9 cellular contexts compared by ENCODE assay signal in the genomic region with DNA sequence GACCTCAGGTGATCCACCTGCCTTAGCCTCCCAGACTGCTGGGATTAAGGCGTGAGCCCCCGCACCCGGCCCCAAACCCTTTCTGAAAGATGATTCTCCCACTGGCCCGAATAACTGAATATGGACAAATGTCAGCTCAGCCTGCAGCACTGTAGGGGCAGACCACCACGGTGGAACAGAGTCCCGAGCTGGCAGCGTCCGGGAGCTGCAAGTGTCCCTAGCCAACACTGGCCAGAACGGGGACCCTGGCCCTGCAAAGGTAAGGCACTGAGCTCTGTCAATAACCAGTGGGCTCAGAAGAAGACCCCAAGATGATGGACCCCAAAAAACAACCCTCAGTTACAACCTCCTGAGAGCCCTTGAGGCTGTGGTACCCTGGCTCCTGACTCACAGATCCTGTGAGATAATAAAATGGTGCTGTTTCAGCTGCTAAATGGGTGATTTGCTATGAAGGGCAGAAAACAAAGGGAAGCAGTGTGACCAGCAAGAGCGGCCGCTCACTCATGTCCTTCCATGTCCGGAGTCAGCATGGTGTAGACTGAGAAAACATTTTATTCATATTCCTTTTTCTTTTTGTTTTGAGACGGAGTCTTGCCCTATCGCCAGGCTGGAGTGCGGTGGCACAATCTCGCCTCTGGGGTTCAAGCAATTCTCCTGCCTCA. TPM values are rescaled to one million over a fixed set of nuclear protein-coding genes. Genes with fewer than 3 reads are reported as not detected.
DNase-seq lines count a peak whose midpoint lies in the region; ATAC-seq and TF ChIP-seq lines count a peak whose summit lies in the region.
"Had no signal": no experiment of that assay in that cellular context is flagged by ENCODE, and none has a peak within 500 bp of the region (broad histone marks: within the 10 kb centered on the region; RNA-seq: fewer than 3 reads in every experiment).

No MANE protein-coding gene starts in this region.

- no peak for ATAC-seq in activated naive CD4-positive, alpha-beta T cell treated with anti-CD3 and anti-CD28 coated beads, Interleukin-2, amount 50 U/mL, for 72 hours
- no peak for ATAC-seq in GM21528 (IDR thresholded peaks at IDR 0.05; ENCODE audit: low FRiP score, unreplicated experiment)

- peak overlapping the region; percentile 87 for H3K4me3 ChIP-seq in BLaER1
- H3K4me3 ChIP-seq in mesodermal cell (ENCODE audit: extremely low read depth, insufficient read depth, low read length, poor library complexity, severe bottlenecking), result no peak overlapping the region

- H3K4me3 Mint-ChIP-seq in HFFc6, result peak overlapping the region; percentile 100

- H3K9me3 Mint-ChIP-seq in HFFc6, result no peaks in the 10 kb centered on the region
- no peaks in the 10 kb centered on the region for H3K9me3 Mint-ChIP-seq in activated naive CD4-positive, alpha-beta T cell treated with anti-CD3 and anti-CD28 coated beads, Interleukin-2, amount 50 U/mL, for 72 hours

- H3K36me3 Mint-ChIP-seq in HFFc6 (ENCODE audit: low read depth), result peaks cover 25% of the 10 kb centered on the region
- peaks cover 27 to 31% of the 10 kb centered on the region in 2 donors for H3K36me3 Mint-ChIP-seq in activated naive CD4-positive, alpha-beta T cell treated with anti-CD3 and anti-CD28 coated beads, Interleukin-2, amount 50 U/mL, for 72 hours

- H3K4me1 Mint-ChIP-seq in HFFc6 (ENCODE audit: low read depth), result peaks cover 36% of the 10 kb centered on the region

- no peaks in the 10 kb centered on the region for H3K27me3 ChIP-seq in BLaER1

- H3K9me3 ChIP-seq in BLaER1, result no peaks in the 10 kb centered on the region
- H3K9me3 ChIP-seq in mesodermal cell (ENCODE audit: control insufficient read depth, low read length), result no peaks in the 10 kb centered on the region

- H3K27me3 Mint-ChIP-seq in HFFc6 (ENCODE audit: insufficient read depth), result peaks cover 7% of the 10 kb centered on the region; the same call in 1 of the 2 replicates

- peak overlapping the region; percentile 99 for H3K27ac Mint-ChIP-seq in HFFc6
- H3K27ac Mint-ChIP-seq in activated naive CD4-positive, alpha-beta T cell treated with anti-CD3 and anti-CD28 coated beads, Interleukin-2, amount 50 U/mL, for 72 hours, result peak overlapping the region; percentile 90 to 99

- 87 to 92% methylated on average over 12 to 16 of the region's 16 CpGs for WGBS in mesodermal cell (ENCODE audit: insufficient coverage in 2 of 2), 2 experiments

- H4K20me1 ChIP-seq in BLaER1, result peaks cover 54% of the 10 kb centered on the region

- DNase-seq in HFFc6, result no peak
- no peak for DNase-seq in activated naive CD4-positive, alpha-beta T cell treated with anti-CD3 and anti-CD28 coated beads, Interleukin-2, amount 50 U/mL, for 72 hours (ENCODE audit: low spot score in 2 of 2)
- no peak for DNase-seq in GM20000 (ENCODE audit: low spot score)
- no peak for DNase-seq in NCI-H1930 (lab: John Stamatoyannopoulos, UW)
- no peak for DNase-seq in HPDE6-E6E7 (ENCODE audit: extremely low spot score)
- DNase-seq: cortex of kidney had no signal

- H3K36me3 ChIP-seq in BLaER1 (peaks cover 25% of the 10 kb centered on the region), mesodermal cell (ENCODE audit: control insufficient read depth, insufficient read depth, low read length) (peaks cover 43% of the 10 kb centered on the region)

- H3K27ac ChIP-seq in BLaER1 (peak overlapping the region; percentile 95), mesodermal cell (ENCODE audit: low read depth, low read length, severe bottlenecking) (peak overlapping the region; percentile 74)

- no peak for TF ChIP-seq CTCF in HFFc6 (IDR thresholded peaks at IDR 0.05)
- no peak for TF ChIP-seq CTCF in GM20000 (IDR thresholded peaks at IDR 0.05; ENCODE audit: extremely low read depth, missing control alignments)

- peak overlapping the region; percentile 97 for H3K4me2 ChIP-seq in BLaER1

- peak overlapping the region; percentile 91 for H3K9ac ChIP-seq in BLaER1

- H3K4me1 ChIP-seq in BLaER1, result peaks cover 87% of the 10 kb centered on the region
- H3K4me1 ChIP-seq in mesodermal cell (ENCODE audit: control insufficient read depth, insufficient read depth, low read length, poor library complexity, severe bottlenecking), result peaks cover 26% of the 10 kb centered on the region

RNA-seq across cellular contexts. Expression of gene LSM7, which starts 1.6 kb away (rescaled TPM):
- 100 to 1,000 TPM in 5 of 6 experiments, 10 to 100 TPM in 1; 92.1 to 137 (median 118) TPM for total RNA-seq in HFFc6 (2021; fragmentation: NEBNext Ultra II Directional; extraction: Animal tissue kit (Norgen Biotek cat#: 25700))
- total RNA-seq in activated naive CD4-positive, alpha-beta T cell treated with anti-CD3 and anti-CD28 coated beads, Interleukin-2, amount 50 U/mL, for 72 hours, result 100 to 1,000 TPM; 115 to 140 TPM
- 200 TPM for polyA plus RNA-seq in mesodermal cell (2013, experiment 1 of 2)
- 182 TPM for polyA plus RNA-seq in mesodermal cell (2013, experiment 2 of 2)

RNA-seq across cellular contexts. Expression of gene SPPL2B, which starts 1.7 kb away (rescaled TPM):
- total RNA-seq in HFFc6 (2021; fragmentation: NEBNext Ultra II Directional; extraction: Animal tissue kit (Norgen Biotek cat#: 25700)), result 10 to 100 TPM; 32.9 to 41.8 (median 33.9) TPM
- 10 to 100 TPM; 38.5 to 61.6 TPM for total RNA-seq in activated naive CD4-positive, alpha-beta T cell treated with anti-CD3 and anti-CD28 coated beads, Interleukin-2, amount 50 U/mL, for 72 hours
- 41.0 TPM for polyA plus RNA-seq in mesodermal cell (2013, experiment 1 of 2)
- polyA plus RNA-seq in mesodermal cell (2013, experiment 2 of 2), result 36.0 TPM

RNA-seq across cellular contexts. Expression of gene LINGO3, which starts 18.9 kb away (rescaled TPM):
- not detected for total RNA-seq in HFFc6 (2021; fragmentation: NEBNext Ultra II Directional; extraction: Animal tissue kit (Norgen Biotek cat#: 25700))
- under 1 TPM in 1 of 2 donors, not detected in 1; 0.25 TPM for total RNA-seq in activated naive CD4-positive, alpha-beta T cell treated with anti-CD3 and anti-CD28 coated beads, Interleukin-2, amount 50 U/mL, for 72 hours
- polyA plus RNA-seq in mesodermal cell (2013, experiment 1 of 2), result not detected
- polyA plus RNA-seq in mesodermal cell (2013, experiment 2 of 2), result not detected

RNA-seq across cellular contexts. Expression of gene TMPRSS9, which starts 33.2 kb away (rescaled TPM):
- not detected for total RNA-seq in HFFc6 (2021; fragmentation: NEBNext Ultra II Directional; extraction: Animal tissue kit (Norgen Biotek cat#: 25700))
- total RNA-seq in activated naive CD4-positive, alpha-beta T cell treated with anti-CD3 and anti-CD28 coated beads, Interleukin-2, amount 50 U/mL, for 72 hours, result not detected
- 0.26 TPM for polyA plus RNA-seq in mesodermal cell (2013, experiment 1 of 2)
- polyA plus RNA-seq in mesodermal cell (2013, experiment 2 of 2), result not detected

RNA-seq across cellular contexts. Expression of gene PEAK3, which starts 44.9 kb away (rescaled TPM):
- under 1 TPM; 0.07 to 0.53 (median 0.36) TPM for total RNA-seq in HFFc6 (2021; fragmentation: NEBNext Ultra II Directional; extraction: Animal tissue kit (Norgen Biotek cat#: 25700))
- total RNA-seq in activated naive CD4-positive, alpha-beta T cell treated with anti-CD3 and anti-CD28 coated beads, Interleukin-2, amount 50 U/mL, for 72 hours, result not detected
- polyA plus RNA-seq in mesodermal cell (2013, experiment 1 of 2), result not detected
- polyA plus RNA-seq in mesodermal cell (2013, experiment 2 of 2), result not detected
